ENCODE assay signal across 8 cellular contexts in the genomic region with DNA sequence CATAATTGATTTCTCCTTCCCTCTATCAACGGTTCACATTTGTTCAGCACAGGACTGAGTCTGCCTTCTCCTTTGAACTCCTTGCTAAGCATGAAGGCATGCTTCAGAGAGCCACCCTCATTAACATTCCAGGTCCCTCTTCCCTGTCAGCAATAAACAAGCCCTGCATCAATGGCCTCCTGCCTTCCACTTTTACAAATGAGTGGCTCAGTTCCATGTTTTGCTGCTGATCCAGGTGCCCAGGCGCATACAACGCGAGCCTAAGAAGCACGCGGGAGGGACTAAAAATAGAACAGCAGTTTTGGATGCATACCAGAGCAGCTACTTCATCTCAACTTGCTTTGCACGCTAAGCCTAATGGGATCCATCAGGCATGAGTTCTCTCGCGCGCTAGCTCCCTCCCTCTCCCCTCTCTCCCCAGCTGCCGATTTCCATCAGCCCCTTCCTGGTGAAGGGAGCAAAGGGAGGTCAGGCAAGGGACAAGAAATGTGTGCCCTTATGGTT. TPM values are rescaled to one million over a fixed set of nuclear protein-coding genes. Genes with fewer than 3 reads are reported as not detected.
DNase-seq lines count a peak whose midpoint lies in the region; ATAC-seq and TF ChIP-seq lines count a peak whose summit lies in the region.

No MANE protein-coding gene starts in this region.

- no peaks in the 10 kb centered on the region for H3K36me3 ChIP-seq in testis (ENCODE audit: low read depth, missing control alignments)

- H3K27ac ChIP-seq in testis, result peak overlapping the region; percentile 16 to 65

- TF ChIP-seq CTCF in choroid plexus epithelial cell (conservative IDR thresholded peaks at IDR 0.05; ENCODE audit: low read depth, low read length) (no peak), testis (IDR thresholded peaks at IDR 0.05) (no peak)

- H3K4me3 ChIP-seq in choroid plexus epithelial cell (ENCODE audit: low read depth, low read length), result no peak overlapping the region
- H3K4me3 ChIP-seq in testis, result no peak overlapping the region

- peaks cover 16% of the 10 kb centered on the region for H3K36me3 Mint-ChIP-seq in activated T-cell treated with anti-CD3 and anti-CD28 coated beads, Interleukin-2, amount 50 U/mL, for 4 hours (ENCODE audit: insufficient read depth)

- H3K27me3 ChIP-seq in testis, result no peaks in the 10 kb centered on the region

- peak; percentile 62 for ATAC-seq in left lobe of liver
- ATAC-seq in HG02970 (IDR thresholded peaks at IDR 0.05; ENCODE audit: low FRiP score, unreplicated experiment), result no peak
- no peak for ATAC-seq in activated T-cell treated with anti-CD3 and anti-CD28 coated beads, Interleukin-2, amount 50 U/mL, for 4 hours
- ATAC-seq in GM19463 (IDR thresholded peaks at IDR 0.05; ENCODE audit: unreplicated experiment), result no peak

- intact Hi-C loops in testis (cut with DNase I; ENCODE audit: low total_unique reads), result loop anchor here (5.0 to 10.0 kb wide), 2 partner anchors 53 to 70 kb away; partner anchors contain the start of genes REV3L and TRAF3IP2

- no peak for TF ChIP-seq POLR2A in testis (IDR thresholded peaks at IDR 0.05)

- H3K4me3 Mint-ChIP-seq in activated T-cell treated with anti-CD3 and anti-CD28 coated beads, Interleukin-2, amount 50 U/mL, for 4 hours, result no peak overlapping the region

- no peaks in the 10 kb centered on the region for H3K9me3 Mint-ChIP-seq in activated T-cell treated with anti-CD3 and anti-CD28 coated beads, Interleukin-2, amount 50 U/mL, for 4 hours

- DNase-seq in DMS79 (lab: John Stamatoyannopoulos, UW) (peak; percentile 97), NCI-H2171 (lab: John Stamatoyannopoulos, UW) (peak; percentile 98), choroid plexus epithelial cell (ENCODE audit: low read depth) (peak; percentile 94), left lobe of liver (ENCODE audit: low spot score) (no peak), testis (peak; percentile 89)
- DNase-seq in activated T-cell treated with anti-CD3 and anti-CD28 coated beads, Interleukin-2, amount 50 U/mL, for 4 hours, result no peak

- no peaks in the 10 kb centered on the region for H3K4me1 Mint-ChIP-seq in activated T-cell treated with anti-CD3 and anti-CD28 coated beads, Interleukin-2, amount 50 U/mL, for 4 hours (ENCODE audit: low read depth)

- H3K9me3 ChIP-seq in testis, result no peaks in the 10 kb centered on the region

- H3K4me1 ChIP-seq in testis, result peaks cover 22% of the 10 kb centered on the region

- no peaks in the 10 kb centered on the region for H3K27me3 Mint-ChIP-seq in activated T-cell treated with anti-CD3 and anti-CD28 coated beads, Interleukin-2, amount 50 U/mL, for 4 hours (ENCODE audit: low read depth)

- WGBS in testis, 2 donors, result 16% methylated on average over 11 of the region's 11 CpGs

RNA-seq across cellular contexts. Expression of gene TRAF3IP2, which starts 53.4 kb away (rescaled TPM):
- total RNA-seq in left lobe of liver (8.3 TPM), testis (1 to 10 TPM; 8.5 to 9.4 TPM)
- polyA plus RNA-seq in testis (ENCODE audit: insufficient read depth, low read depth, low replicate concordance), result 9.5 TPM
- 10 to 100 TPM; 15.3 to 20.8 (median 19.3) TPM for total RNA-seq in activated T-cell treated with anti-CD3 and anti-CD28 coated beads, Interleukin-2, amount 50 U/mL, for 4 hours

Comparison
In these comparisons a context has a peak if more than half of its experiments do, and no peak if none do; other contexts are left out.
1. DNase-seq: peak in DMS79 (single experiment), NCI-H2171 (single experiment), choroid plexus epithelial cell (single experiment) and testis (single experiment); none in left lobe of liver (single experiment) and activated T-cell treated with anti-CD3 and anti-CD28 coated beads, Interleukin-2, amount 50 U/mL, for 4 hours (single experiment).